Comparison of ENCODE assay signal across 8 cellular contexts in genomic region chr9:6008169-6008979, GRCh38. TPM values are rescaled to one million over a fixed set of nuclear protein-coding genes. Genes with fewer than 3 reads are reported as not detected.
DNase-seq lines count a peak whose midpoint lies in the region; ATAC-seq and TF ChIP-seq lines count a peak whose summit lies in the region.

No MANE protein-coding gene starts in this region.

- no peaks in the 10 kb centered on the region for H3K27me3 ChIP-seq in dorsolateral prefrontal cortex
- H3K27me3 ChIP-seq in right lobe of liver = no peaks in the 10 kb centered on the region

- peaks cover 0 to 17% (median 7%) of the 10 kb centered on the region in 4 donors for H3K4me1 ChIP-seq in right lobe of liver

- peaks cover 6% of the 10 kb centered on the region for H3K9me3 Mint-ChIP-seq in activated CD4-positive, alpha-beta memory T cell treated with anti-CD3 and anti-CD28 coated beads for 36 hours

- intact Hi-C loops in activated CD4-positive, alpha-beta memory T cell treated with anti-CD3 and anti-CD28 coated beads for 36 hours (cut with micrococcal nuclease) = loop anchor here (1.0 to 5.0 kb wide), 6 partner anchors 166 to 1331 kb away; partner anchors contain the start of genes CDC37L1, KDM4C, PLGRKT and RCL1
- intact Hi-C loops in dorsolateral prefrontal cortex (cut with DNase I) = loop anchor here (5.0 kb wide), 1 partner anchor 176 kb away; the partner anchor contains the start of gene ERMP1 (in 2 of the 2)
- intact Hi-C loops in right lobe of liver (cut with DNase I) = no loop called here

- POLR2A ChIA-PET in activated CD4-positive, alpha-beta memory T cell treated with anti-CD3 and anti-CD28 coated beads for 36 hours (lab: Charles Lee) = interaction anchor here (0.6 to 1.3 kb wide), 3 partner anchors 20 to 405 kb away, joined by 3 to 6 read pairs (median 5); partner anchors contain the start of genes RIC1 and UHRF2

- ATAC-seq in GM19397 (IDR thresholded peaks at IDR 0.05; ENCODE audit: unreplicated experiment) (peak; percentile 52), HG03565 (IDR thresholded peaks at IDR 0.05; ENCODE audit: unreplicated experiment) (peak; percentile 60), right lobe of liver (peak; percentile 89 to 93 (median 90))

- H3K4me1 Mint-ChIP-seq in activated CD4-positive, alpha-beta memory T cell treated with anti-CD3 and anti-CD28 coated beads for 36 hours (ENCODE audit: low read depth) = peaks cover 56% of the 10 kb centered on the region

- no peaks in the 10 kb centered on the region for H3K9me3 ChIP-seq in right lobe of liver

- DNase-seq in CD1c-positive myeloid dendritic cell (ENCODE audit: extremely low spot score) (peak; percentile 98), NCI-H748 treated with DMSO at 0.1 percent for 48 hours (lab: John Stamatoyannopoulos, UW) (peak; percentile 96), dorsolateral prefrontal cortex (peak; percentile 82 to 97 (median 94)), right lobe of liver (peak; percentile 94 to 96 (median 95))
- peak; percentile 97 for DNase-seq in activated CD4-positive, alpha-beta memory T cell treated with anti-CD3 and anti-CD28 coated beads for 36 hours
- DNase-seq in stimulated activated CD4-positive, alpha-beta T cell treated with anti-CD3 and anti-CD28 coated beads, Interleukin-4, amount 100 ng/mL, for 24 hours = peak; percentile 95

- TF ChIP-seq POLR2A in right lobe of liver (IDR thresholded peaks at IDR 0.05) = no peak

- peak overlapping the region; percentile 65 to 95 (median 85) for H3K4me3 ChIP-seq in dorsolateral prefrontal cortex
- peak overlapping the region; percentile 74 to 84 (median 81) for H3K4me3 ChIP-seq in right lobe of liver

- H3K36me3 Mint-ChIP-seq in activated CD4-positive, alpha-beta memory T cell treated with anti-CD3 and anti-CD28 coated beads for 36 hours = peaks cover 27% of the 10 kb centered on the region

- peak overlapping the region; percentile 85 to 99 (median 97) for H3K27ac ChIP-seq in dorsolateral prefrontal cortex
- peak overlapping the region; percentile 83 to 95 (median 90) for H3K27ac ChIP-seq in right lobe of liver

- H3K27me3 Mint-ChIP-seq in activated CD4-positive, alpha-beta memory T cell treated with anti-CD3 and anti-CD28 coated beads for 36 hours = no peaks in the 10 kb centered on the region

- peak overlapping the region; percentile 79 for H3K27ac Mint-ChIP-seq in activated CD4-positive, alpha-beta memory T cell treated with anti-CD3 and anti-CD28 coated beads for 36 hours

- peaks cover 0 to 6% (median 0%) of the 10 kb centered on the region in 4 donors for H3K36me3 ChIP-seq in right lobe of liver

- under 1% methylated on average over 17 of the region's 40 CpGs for WGBS in right lobe of liver (ENCODE audit: insufficient coverage, low coverage, low lambda C conversion rate, missing lambda C conversion rate)

- H3K4me3 Mint-ChIP-seq in activated CD4-positive, alpha-beta memory T cell treated with anti-CD3 and anti-CD28 coated beads for 36 hours = peak overlapping the region; percentile 74

- TF ChIP-seq CTCF in dorsolateral prefrontal cortex (IDR thresholded peaks at IDR 0.05 in 54 of 56, conservative IDR thresholded peaks at IDR 0.05 in 2 of 56; ENCODE audit: low read depth in 1 of 56, partially characterized antibody in 56 of 56) (peak in 5 of 56 donors; percentile 2 to 34 (median 11)), right lobe of liver (IDR thresholded peaks at IDR 0.05) (no peak)

- CTCF ChIA-PET in activated CD4-positive, alpha-beta memory T cell treated with anti-CD3 and anti-CD28 coated beads for 36 hours (lab: Charles Lee) = interaction anchor here (0.9 to 4.3 kb wide), 3 partner anchors 15 to 122 kb away, joined by 3 to 24 read pairs (median 10); no protein-coding TSS in a partner anchor

RNA-seq across cellular contexts. Expression of gene RANBP6, which starts 7.0 kb away (rescaled TPM):
- total RNA-seq in activated CD4-positive, alpha-beta memory T cell treated with anti-CD3 and anti-CD28 coated beads for 36 hours = 10 to 100 TPM; 20.0 to 20.7 TPM
- total RNA-seq in dorsolateral prefrontal cortex (10 to 100 TPM; 17.7 to 48.0 (median 33.6) TPM), right lobe of liver (10 to 100 TPM in 2 of 6 experiments, 1 to 10 TPM in 4; 6.2 to 11.7 (median 8.4) TPM)

Comparison
In these comparisons a context has a peak if more than half of its experiments do, and no peak if none do; other contexts are left out.
1. Peak in every context shown above with its lines: DNase-seq, ATAC-seq, H3K4me3 ChIP-seq and H3K27ac ChIP-seq.
2. intact Hi-C loops: an anchor here in activated CD4-positive, alpha-beta memory T cell treated with anti-CD3 and anti-CD28 coated beads for 36 hours (1.0 to 5.0 kb wide) and dorsolateral prefrontal cortex (5.0 kb wide); none called in right lobe of liver.